In genomic region chr14:33964599-33965317, GRCh38 we compare ENCODE assay signal across 14 cellular contexts.
"Had no signal": no experiment of that assay in that cellular context is flagged by ENCODE, and none has a peak within 500 bp of the region (broad histone marks: within the 10 kb centered on the region; RNA-seq: fewer than 3 reads in every experiment).

No MANE protein-coding gene starts in this region.

- ATAC-seq: left lung; stimulated activated naive CD8-positive, alpha-beta T cell treated with anti-CD3 and anti-CD28 coated beads, Interleukin-15, amount 100 ng/mL, for 72 hours had no signal

- H3K27ac Mint-ChIP-seq: activated CD4-positive, alpha-beta T cell treated with anti-CD3 and anti-CD28 coated beads, Interleukin-2, amount 10 ng/mL, durations not matched to agents 24 days and 14 days; activated naive CD4-positive, alpha-beta T cell treated with anti-CD3 and anti-CD28 coated beads for 36 hours; nephron; stimulated activated naive CD8-positive, alpha-beta T cell treated with anti-CD3 and anti-CD28 coated beads, Interleukin-15, amount 100 ng/mL, for 72 hours had no signal

- DNase-seq: activated CD4-positive, alpha-beta T cell treated with anti-CD3 and anti-CD28 coated beads, Interleukin-2, amount 10 ng/mL, durations not matched to agents 24 days and 14 days; activated CD8-positive, alpha-beta memory T cell treated with anti-CD3 and anti-CD28 coated beads for 24 hours; activated naive CD4-positive, alpha-beta T cell treated with anti-CD3 and anti-CD28 coated beads for 36 hours; adrenal gland; effector CD8-positive, alpha-beta T cell; left lung; ovary; stimulated activated CD4-positive, alpha-beta T cell treated with anti-CD3 and anti-CD28 coated beads, Interleukin-15, amount 100 ng/mL, for 24 hours; stimulated activated CD4-positive, alpha-beta T cell treated with anti-CD3 and anti-CD28 coated beads, Interleukin-4, amount 100 ng/mL, for 24 hours; stimulated activated naive CD8-positive, alpha-beta T cell treated with anti-CD3 and anti-CD28 coated beads, Interleukin-15, amount 100 ng/mL, for 72 hours; T1000 had no signal

- H3K27ac ChIP-seq: adrenal gland, coronary artery, left lung, ovary, thoracic aorta had no signal

- H3K36me3 ChIP-seq: adrenal gland, left lung, ovary, thoracic aorta had no signal

- H3K27me3 ChIP-seq: adrenal gland, ovary had no signal

- H3K4me3 ChIP-seq: adrenal gland, coronary artery, left lung, ovary, thoracic aorta had no signal

- H3K9me3 ChIP-seq: adrenal gland, ovary had no signal

- H3K4me1 Mint-ChIP-seq: stimulated activated naive CD8-positive, alpha-beta T cell treated with anti-CD3 and anti-CD28 coated beads, Interleukin-15, amount 100 ng/mL, for 72 hours had no signal

- H3K4me3 Mint-ChIP-seq: activated CD4-positive, alpha-beta T cell treated with anti-CD3 and anti-CD28 coated beads, Interleukin-2, amount 10 ng/mL, durations not matched to agents 24 days and 14 days; activated naive CD4-positive, alpha-beta T cell treated with anti-CD3 and anti-CD28 coated beads for 36 hours; nephron; stimulated activated naive CD8-positive, alpha-beta T cell treated with anti-CD3 and anti-CD28 coated beads, Interleukin-15, amount 100 ng/mL, for 72 hours had no signal

- H3K4me1 ChIP-seq: adrenal gland, left lung had no signal
